In genomic region chr1:37318490-37318889, GRCh38 we compare ENCODE assay signal across 29 cellular contexts.
"Had no signal": no experiment of that assay in that cellular context is flagged by ENCODE, and none has a peak within 500 bp of the region (broad histone marks: within the 10 kb centered on the region; RNA-seq: fewer than 3 reads in every experiment).

No MANE protein-coding gene starts in this region.

- H3K4me1 Mint-ChIP-seq: activated CD4-positive, alpha-beta T cell treated with anti-CD3 and anti-CD28 coated beads, Interleukin-2, amount 10 ng/mL, durations not matched to agents 7 days and 5 days; stimulated activated effector memory CD8-positive, alpha-beta T cell treated with anti-CD3 and anti-CD28 coated beads, Interleukin-12 subunit alpha, Interleukin-12 subunit beta, amount 100 ng/mL, for 72 hours had no signal

- H3K4me3 ChIP-seq: breast epithelium, colonic mucosa, gastroesophageal sphincter, heart left ventricle, mucosa of descending colon, psoas muscle, skin epidermis, tibial nerve, uterus had no signal

- H3K36me3 Mint-ChIP-seq: activated naive CD8-positive, alpha-beta T cell treated with anti-CD3 and anti-CD28 coated beads for 36 hours; stimulated activated effector memory CD8-positive, alpha-beta T cell treated with anti-CD3 and anti-CD28 coated beads, Interleukin-12 subunit alpha, Interleukin-12 subunit beta, amount 100 ng/mL, for 72 hours; T-cell had no signal

- H3K9me3 Mint-ChIP-seq: activated CD4-positive, alpha-beta T cell treated with anti-CD3 and anti-CD28 coated beads, Interleukin-2, amount 10 ng/mL, durations not matched to agents 7 days and 5 days; activated naive CD8-positive, alpha-beta T cell treated with anti-CD3 and anti-CD28 coated beads for 36 hours; neural crest cell; stimulated activated effector memory CD8-positive, alpha-beta T cell treated with anti-CD3 and anti-CD28 coated beads, Interleukin-12 subunit alpha, Interleukin-12 subunit beta, amount 100 ng/mL, for 72 hours; stimulated activated naive CD8-positive, alpha-beta T cell treated with anti-CD3 and anti-CD28 coated beads, Interleukin-15, amount 100 ng/mL, for 72 hours; T-cell; T-helper 2 cell treated with Interferon-gamma antibody and Interleukin-4, amounts not matched to agents 5 μg/mL and 100 μg/mL, for 36 hours had no signal

- H3K9me3 ChIP-seq: colonic mucosa, mucosa of descending colon, psoas muscle, uterus had no signal

- H3K27ac Mint-ChIP-seq: activated CD4-positive, alpha-beta T cell treated with anti-CD3 and anti-CD28 coated beads, Interleukin-2, amount 10 ng/mL, durations not matched to agents 7 days and 5 days; activated CD8-positive, alpha-beta T cell treated with anti-CD3 and anti-CD28 coated beads for 36 hours; activated naive CD8-positive, alpha-beta T cell treated with anti-CD3 and anti-CD28 coated beads for 36 hours; activated T-helper 2 cell treated with anti-CD3 and anti-CD28 coated beads, Interferon-gamma antibody, Interleukin-2, Interleukin-4, amounts not matched to agents 10 μg/mL and 5 μg/mL and 100 μg/mL, durations not matched to agents 14 hours and 24 hours and 36 hours; stimulated activated effector memory CD8-positive, alpha-beta T cell treated with anti-CD3 and anti-CD28 coated beads, Interleukin-12 subunit alpha, Interleukin-12 subunit beta, amount 100 ng/mL, for 72 hours; stimulated activated naive CD8-positive, alpha-beta T cell treated with anti-CD3 and anti-CD28 coated beads, Interleukin-15, amount 100 ng/mL, for 72 hours; T-cell; T-helper 2 cell treated with Interferon-gamma antibody and Interleukin-4, amounts not matched to agents 5 μg/mL and 100 μg/mL, for 36 hours had no signal

- H3K27ac ChIP-seq: breast epithelium, colonic mucosa, epithelial cell of prostate, gastroesophageal sphincter, heart left ventricle, psoas muscle, skin epidermis, tibial nerve, uterus, VCaP had no signal

- H3K36me3 ChIP-seq: breast epithelium, colonic mucosa, gastroesophageal sphincter, heart left ventricle, tibial nerve, uterus had no signal

- FAIRE-seq: astrocyte, keratinocyte had no signal

- DNase-seq: activated CD4-positive, alpha-beta T cell treated with anti-CD3 and anti-CD28 coated beads, Interleukin-2, amount 10 ng/mL, durations not matched to agents 7 days and 5 days; activated CD4-positive, CD25-positive, alpha-beta regulatory T cell treated with anti-CD3 and anti-CD28 coated beads, Interleukin-2, amount 50 U/mL, for 72 hours; activated CD8-positive, alpha-beta T cell treated with anti-CD3 and anti-CD28 coated beads for 36 hours; activated naive CD4-positive, alpha-beta T cell; activated naive CD8-positive, alpha-beta T cell treated with anti-CD3 and anti-CD28 coated beads for 36 hours; activated T-cell treated with anti-CD3 and anti-CD28 coated beads, Interleukin-2, amount 50 U/mL, for 1 hour; colonic mucosa; heart left ventricle; left colon; mesenchymal stem cell; mucosa of descending colon; psoas muscle; right cardiac atrium; stimulated activated CD4-positive, alpha-beta T cell treated with anti-CD3 and anti-CD28 coated beads, Interleukin-2, amount 100 ng/mL, for 24 hours; stimulated activated naive CD8-positive, alpha-beta T cell treated with anti-CD3 and anti-CD28 coated beads, Interleukin-15, amount 100 ng/mL, for 72 hours; T-cell; uterus had no signal

- H3K4me1 ChIP-seq: breast epithelium, colonic mucosa, psoas muscle, uterus had no signal

- ATAC-seq: activated CD8-positive, alpha-beta T cell treated with anti-CD3 and anti-CD28 coated beads for 36 hours; gastroesophageal sphincter; heart left ventricle; left colon; mucosa of descending colon; stimulated activated effector memory CD8-positive, alpha-beta T cell treated with anti-CD3 and anti-CD28 coated beads, Interleukin-12 subunit alpha, Interleukin-12 subunit beta, amount 100 ng/mL, for 72 hours; T-cell had no signal

- H3K4me3 Mint-ChIP-seq: activated CD4-positive, alpha-beta T cell treated with anti-CD3 and anti-CD28 coated beads, Interleukin-2, amount 10 ng/mL, durations not matched to agents 7 days and 5 days; activated CD8-positive, alpha-beta T cell treated with anti-CD3 and anti-CD28 coated beads for 36 hours; activated naive CD8-positive, alpha-beta T cell treated with anti-CD3 and anti-CD28 coated beads for 36 hours; neural crest cell; stimulated activated effector memory CD8-positive, alpha-beta T cell treated with anti-CD3 and anti-CD28 coated beads, Interleukin-12 subunit alpha, Interleukin-12 subunit beta, amount 100 ng/mL, for 72 hours; stimulated activated naive CD8-positive, alpha-beta T cell treated with anti-CD3 and anti-CD28 coated beads, Interleukin-15, amount 100 ng/mL, for 72 hours; T-cell; T-helper 2 cell treated with Interferon-gamma antibody and Interleukin-4, amounts not matched to agents 5 μg/mL and 100 μg/mL, for 36 hours had no signal
